Comparison of ENCODE assay signal across 17 cellular contexts in the genomic region with DNA sequence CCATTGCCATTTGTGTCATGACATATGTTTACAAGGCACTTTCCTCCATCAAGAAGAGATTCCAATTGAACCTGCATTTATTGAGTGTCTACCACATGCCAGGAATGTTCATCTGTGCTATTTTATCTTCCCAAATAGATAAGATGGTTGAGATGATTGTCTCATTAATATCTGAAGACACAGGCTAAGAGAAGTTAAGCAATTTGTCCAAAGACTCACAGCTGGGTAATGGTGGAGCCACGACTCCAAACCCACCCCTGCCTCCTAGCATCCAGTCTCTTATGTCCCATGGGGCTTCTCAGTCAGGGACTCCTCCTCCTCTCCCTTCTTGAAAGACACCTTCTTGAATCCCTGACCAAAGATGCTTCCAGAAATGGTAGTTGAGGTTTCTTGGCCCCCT.
DNase-seq lines count a peak whose midpoint lies in the region; ATAC-seq and TF ChIP-seq lines count a peak whose summit lies in the region.
"Had no signal": no experiment of that assay in that cellular context is flagged by ENCODE, and none has a peak within 500 bp of the region (broad histone marks: within the 10 kb centered on the region; RNA-seq: fewer than 3 reads in every experiment).

No MANE protein-coding gene starts in this region.

- no peaks in the 10 kb centered on the region for H3K36me3 Mint-ChIP-seq in activated T-helper 17 cell treated with anti-CD3 and anti-CD28 coated beads, Interleukin-2, amount 50 U/mL, for 72 hours (ENCODE audit: low read depth)
- H3K36me3 Mint-ChIP-seq in MCF 10A (ENCODE audit: insufficient read depth, unreplicated experiment): no peaks in the 10 kb centered on the region
- H3K36me3 Mint-ChIP-seq: CD8-positive, alpha-beta T cell had no signal

- POLR2A ChIA-PET in MCF 10A (lab: Yijun Ruan, JAX): no interaction called here

- H3K4me2 ChIP-seq in osteoblast (ENCODE audit: insufficient read depth, low read length): no peak overlapping the region
- H3K4me2 ChIP-seq: A549 had no signal

- no peak overlapping the region for H3K4me3 Mint-ChIP-seq in activated T-helper 17 cell treated with anti-CD3 and anti-CD28 coated beads, Interleukin-2, amount 50 U/mL, for 72 hours
- H3K4me3 Mint-ChIP-seq in MCF 10A (ENCODE audit: unreplicated experiment): no peak overlapping the region
- H3K4me3 Mint-ChIP-seq: B cell; CD4-positive, alpha-beta T cell; CD8-positive, alpha-beta T cell had no signal

- intact Hi-C loops in tibial artery (cut with DNase I; ENCODE audit: low total_unique reads) (no loop called here), MCF 10A (cut with micrococcal nuclease) (no loop called here)

- no peaks in the 10 kb centered on the region for H4K20me1 ChIP-seq in osteoblast (ENCODE audit: insufficient read depth, low read length)
- H4K20me1 ChIP-seq: BLaER1 treated with 17β-estradiol and CSF1 and Interleukin-3, amounts not matched to agents 10 nM and 100 nM had no signal

- no peaks in the 10 kb centered on the region for H3K27me3 Mint-ChIP-seq in activated T-helper 17 cell treated with anti-CD3 and anti-CD28 coated beads, Interleukin-2, amount 50 U/mL, for 72 hours
- H3K27me3 Mint-ChIP-seq in MCF 10A (ENCODE audit: insufficient read depth, unreplicated experiment): peaks cover 8% of the 10 kb centered on the region
- H3K27me3 Mint-ChIP-seq: B cell; CD4-positive, alpha-beta T cell had no signal

- no peaks in the 10 kb centered on the region for H3K79me2 ChIP-seq in osteoblast (ENCODE audit: insufficient read depth, low read length)

- no peaks in the 10 kb centered on the region for H3K9me3 Mint-ChIP-seq in activated T-helper 17 cell treated with anti-CD3 and anti-CD28 coated beads, Interleukin-2, amount 50 U/mL, for 72 hours
- H3K9me3 Mint-ChIP-seq in MCF 10A (ENCODE audit: unreplicated experiment): no peaks in the 10 kb centered on the region
- H3K9me3 Mint-ChIP-seq: CD4-positive, alpha-beta T cell; CD8-positive, alpha-beta T cell had no signal

- H2AFZ ChIP-seq in osteoblast (ENCODE audit: low read length): no peak overlapping the region

- no peaks in the 10 kb centered on the region for H3K4me1 Mint-ChIP-seq in activated T-helper 17 cell treated with anti-CD3 and anti-CD28 coated beads, Interleukin-2, amount 50 U/mL, for 72 hours
- H3K4me1 Mint-ChIP-seq in MCF 10A (ENCODE audit: insufficient read depth, unreplicated experiment): no peaks in the 10 kb centered on the region
- H3K4me1 Mint-ChIP-seq: B cell had no signal

- H3K27ac ChIP-seq in osteoblast (ENCODE audit: low read depth, low read length): no peak overlapping the region
- no peak overlapping the region for H3K27ac ChIP-seq in tibial artery
- H3K27ac ChIP-seq: 22Rv1; A549; BLaER1 treated with 17β-estradiol and CSF1 and Interleukin-3, amounts not matched to agents 10 nM and 100 nM; C4-2B had no signal

- TF ChIP-seq CTCF in osteoblast (IDR thresholded peaks at IDR 0.05; ENCODE audit: extremely low read depth, low read depth, low read length): no peak
- TF ChIP-seq CTCF in tibial artery (IDR thresholded peaks at IDR 0.05): no peak
- no peak for TF ChIP-seq CTCF in MCF 10A (IDR thresholded peaks at IDR 0.05; ENCODE audit: unreplicated experiment)

- H3K36me3 ChIP-seq in osteoblast (ENCODE audit: insufficient read depth, low read length) (no peaks in the 10 kb centered on the region), tibial artery (no peaks in the 10 kb centered on the region)
- H3K36me3 ChIP-seq: BLaER1 treated with 17β-estradiol and CSF1 and Interleukin-3, amounts not matched to agents 10 nM and 100 nM had no signal

- H3K4me1 ChIP-seq in osteoblast (ENCODE audit: insufficient read depth, low read length) (no peaks in the 10 kb centered on the region), tibial artery (no peaks in the 10 kb centered on the region)
- H3K4me1 ChIP-seq: A549 had no signal

- CTCF ChIA-PET in MCF 10A (lab: Yijun Ruan, JAX): interaction anchor here (1.0 kb wide), 2 partner anchors 8 to 18 kb away, joined by 3 to 4 read pairs; no protein-coding TSS in a partner anchor

- H3K4me3 ChIP-seq in osteoblast (ENCODE audit: insufficient read depth, low read length) (no peak overlapping the region), tibial artery (no peak overlapping the region)
- H3K4me3 ChIP-seq: A549; BLaER1 treated with 17β-estradiol and CSF1 and Interleukin-3, amounts not matched to agents 10 nM and 100 nM had no signal

- no peak for ATAC-seq in activated T-helper 17 cell treated with anti-CD3 and anti-CD28 coated beads, Interleukin-2, amount 50 U/mL, for 72 hours (replicated peaks)
- no peak for ATAC-seq in GM21390 (IDR thresholded peaks at IDR 0.05; ENCODE audit: unreplicated experiment)
- ATAC-seq: CD8-positive, alpha-beta T cell had no signal

- H3K27ac Mint-ChIP-seq in activated T-helper 17 cell treated with anti-CD3 and anti-CD28 coated beads, Interleukin-2, amount 50 U/mL, for 72 hours: peak overlapping the region; percentile 26
- H3K27ac Mint-ChIP-seq in MCF 10A (ENCODE audit: low read depth, unreplicated experiment): no peak overlapping the region
- H3K27ac Mint-ChIP-seq: B cell; CD4-positive, alpha-beta T cell; CD8-positive, alpha-beta T cell had no signal

- H3K9me3 ChIP-seq in osteoblast (ENCODE audit: low read depth, low read length) (no peaks in the 10 kb centered on the region), tibial artery (no peaks in the 10 kb centered on the region)

- DNase-seq in osteoblast (ENCODE audit: insufficient read length, low spot score, missing footprints) (peak; percentile 61), tibial artery (peak; percentile 11 to 28), MCF 10A (ENCODE audit: unreplicated experiment) (no peak)
- DNase-seq: AML-193; Caco-2; Calu3; CD4-positive, alpha-beta T cell; CD8-positive, alpha-beta T cell; DMS79 treated with DMSO at 0.1 percent for 48 hours; GF-D8 had no signal

- peaks cover 16% of the 10 kb centered on the region for H3K27me3 ChIP-seq in osteoblast (ENCODE audit: insufficient read depth, low read length)
- H3K27me3 ChIP-seq in tibial artery: no peaks in the 10 kb centered on the region
- H3K27me3 ChIP-seq: BLaER1 treated with 17β-estradiol and CSF1 and Interleukin-3, amounts not matched to agents 10 nM and 100 nM had no signal

- BruUV-seq in MCF 10A (replicated peaks; lab: Mats Ljungman, UMichigan): no TSS peak
